20 cellular contexts compared by ENCODE assay signal in the genomic region with DNA sequence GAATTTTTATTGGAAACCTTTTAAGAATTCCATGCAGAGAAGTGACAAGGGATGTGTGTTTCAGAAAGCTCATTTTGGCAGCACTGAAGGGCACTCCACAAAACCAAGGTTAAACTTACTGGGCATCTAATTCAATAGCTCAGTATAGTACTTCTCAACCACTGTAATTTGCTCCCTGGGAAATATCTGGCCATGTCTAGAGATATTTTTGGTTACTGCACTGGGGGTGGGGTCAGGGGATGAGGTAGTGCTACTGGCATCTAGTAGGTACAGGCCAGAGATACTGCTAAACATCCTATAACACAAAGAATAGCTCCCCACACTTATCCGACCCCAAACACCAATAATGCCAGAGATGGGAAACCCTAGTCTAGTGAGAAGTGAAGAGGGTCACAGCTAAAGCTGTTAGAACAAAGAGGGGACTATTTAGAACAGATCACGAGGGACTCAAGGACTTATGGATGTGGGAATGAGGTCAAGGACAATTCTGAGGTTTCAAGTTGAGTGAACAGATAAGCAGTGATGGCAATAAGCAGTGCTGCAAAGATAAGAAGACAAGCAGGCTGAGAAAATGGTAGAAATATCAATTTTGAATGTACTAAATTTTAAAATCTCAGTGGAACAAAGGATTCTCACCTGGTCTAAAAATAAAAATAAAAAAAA. TPM values are rescaled to one million over a fixed set of nuclear protein-coding genes. Genes with fewer than 3 reads are reported as not detected.
DNase-seq lines count a peak whose midpoint lies in the region; ATAC-seq, FAIRE-seq and TF ChIP-seq lines count a peak whose summit lies in the region.
"Had no signal": no experiment of that assay in that cellular context is flagged by ENCODE, and none has a peak within 500 bp of the region (broad histone marks: within the 10 kb centered on the region; RNA-seq: fewer than 3 reads in every experiment).

No MANE protein-coding gene starts in this region.

- H2AFZ ChIP-seq in HepG2 (ENCODE audit: low read length) (no peak overlapping the region), trophoblast cell (ENCODE audit: insufficient read depth, low read length, poor library complexity) (no peak overlapping the region)
- H2AFZ ChIP-seq: PC-9 had no signal

- CTCF ChIA-PET in HepG2 (lab: Yijun Ruan, JAX; ENCODE audit: low intra/inter-chr PET ratio, low total read pairs) = no interaction called here

- no peak overlapping the region for H4K12ac ChIP-seq in trophoblast cell (ENCODE audit: low read depth, low read length)

- no peaks in the 10 kb centered on the region for H4K20me1 ChIP-seq in HepG2 (ENCODE audit: insufficient read depth, low read length)

- peaks cover 28% of the 10 kb centered on the region for H3K4me1 Mint-ChIP-seq in activated T-cell treated with anti-CD3 and anti-CD28 coated beads, Interleukin-2, amount 50 U/mL, for 24 hours (ENCODE audit: low read depth)
- peaks cover 20% of the 10 kb centered on the region for H3K4me1 Mint-ChIP-seq in brain

- H4K91ac ChIP-seq in trophoblast cell (ENCODE audit: low read depth, low read length) = peak overlapping the region; percentile 43

- H3K4me3 Mint-ChIP-seq in activated T-cell treated with anti-CD3 and anti-CD28 coated beads, Interleukin-2, amount 50 U/mL, for 24 hours = peak overlapping the region; percentile 11
- H3K4me3 Mint-ChIP-seq in brain = peak overlapping the region in 4 of 5 experiments; percentile 3 to 76 (median 36)

- intact Hi-C loops in HepG2 (cut with micrococcal nuclease; ENCODE audit: unreplicated experiment) (no loop called here), right lobe of liver (cut with DNase I) (no loop called here)

- no TSS peak for BruUV-seq in HepG2 (replicated peaks; lab: Mats Ljungman, UMichigan)

- H3K36me3 ChIP-seq in HepG2 (replicated peaks in 1 of 2; ENCODE audit: control insufficient read depth in 1 of 2, insufficient read depth in 2 of 2, low read length in 2 of 2) (peaks cover 9 to 54% of the 10 kb centered on the region in 2 experiments), right lobe of liver (peaks cover 0 to 52% (median 25%) of the 10 kb centered on the region in 4 donors), trophoblast cell (ENCODE audit: control insufficient read depth in 1 of 2, insufficient read depth in 2 of 2, low read length in 2 of 2) (peaks cover 10 to 19% of the 10 kb centered on the region in 2 experiments)

- DNase-seq in activated T-cell treated with anti-CD3 and anti-CD28 coated beads, Interleukin-2, amount 50 U/mL, for 24 hours = no peak
- DNase-seq in activated T-cell treated with anti-CD3 and anti-CD28 coated beads for 4 hours (no peak), HepG2 (ENCODE audit: low spot score) (peak; percentile 77), right lobe of liver (no peak), trophoblast cell (no peak)
- DNase-seq in stimulated activated CD8-positive, alpha-beta memory T cell treated with anti-CD3 and anti-CD28 coated beads, Interleukin-4, amount 100 ng/mL, for 48 hours = no peak
- DNase-seq: DMS53, MG63, NCI-H1105, NCI-H1694 treated with DMSO at 0.1 percent for 48 hours, NCI-H446, NCI-H748 treated with DMSO at 0.1 percent for 48 hours, PC-9 had no signal

- POLR2A ChIA-PET in HepG2 (lab: Yijun Ruan, JAX) = interaction anchor here (1.0 to 5.5 kb wide), 4 partner anchors 9 to 158 kb away, joined by 3 to 64 read pairs (median 4); no protein-coding TSS in a partner anchor

- in situ Hi-C loops in HepG2 (cut with HindIII; ENCODE audit: extremely low pct_ligation_motif_present, low pct_unique_long_range_greater_than_20kb) = no loop called here

- H3K27me3 ChIP-seq in HepG2 (ENCODE audit: control insufficient read depth in 1 of 2, insufficient read depth in 2 of 2, low read length in 2 of 2) (peaks cover 0 to 3% of the 10 kb centered on the region in 2 experiments; a peak in 1 of 5 replicates), right lobe of liver (no peaks in the 10 kb centered on the region), trophoblast cell (ENCODE audit: insufficient read depth, low read length) (no peaks in the 10 kb centered on the region)
- H3K27me3 ChIP-seq: MG63 had no signal

- H3K27ac ChIP-seq in HepG2 (ENCODE audit: extremely low read length, insufficient read depth, low read length) = peak overlapping the region; percentile 91
- no peak overlapping the region for H3K27ac ChIP-seq in right lobe of liver
- H3K27ac ChIP-seq in trophoblast cell (ENCODE audit: low read depth, low read length) = peak overlapping the region; percentile 72
- H3K27ac ChIP-seq: A549, C4-2B, HL-60, KMS-11, PC-9 had no signal

- no peak overlapping the region for H2AK5ac ChIP-seq in trophoblast cell (ENCODE audit: low read length)

- no peak for FAIRE-seq in HepG2 (lab: Jason Lieb, UNC)
- FAIRE-seq: A549, H54 had no signal

- H3K4ac ChIP-seq in trophoblast cell (ENCODE audit: low read depth, low read length) = no peak overlapping the region

- H3K9me3 Mint-ChIP-seq in activated T-cell treated with anti-CD3 and anti-CD28 coated beads, Interleukin-2, amount 50 U/mL, for 24 hours = no peaks in the 10 kb centered on the region
- no peaks in the 10 kb centered on the region for H3K9me3 Mint-ChIP-seq in brain

- H3K18ac ChIP-seq in trophoblast cell (ENCODE audit: low read length) = no peak overlapping the region

- TF ChIP-seq EP300 in HepG2 (IDR thresholded peaks at IDR 0.05; ENCODE audit: low read depth in 2 of 2, low read length in 2 of 2) (peak in 1 of 2 experiments; percentile 56; a peak in 1 of 4 replicates), HepG2 (CRISPR knock-in tag; IDR thresholded peaks at IDR 0.05; ENCODE audit: borderline replicate concordance) (no peak)

- WGBS in HepG2 (ENCODE audit: low lambda C conversion rate) = 28% methylated on average over 2 of the region's 2 CpGs
- WGBS in right lobe of liver (ENCODE audit: insufficient coverage, low coverage, low lambda C conversion rate, missing lambda C conversion rate) = 49% methylated on average over 2 of the region's 2 CpGs
- no CpG with 5 or more reads among the region's 2 CpGs for WGBS in trophoblast cell (ENCODE audit: extremely low coverage, insufficient coverage, insufficient read length)

- no peak for TF ChIP-seq RAD21 in HepG2 (CRISPR knock-in tag; IDR thresholded peaks at IDR 0.05)

- H3K4me3 ChIP-seq in HepG2 (replicated peaks in 1 of 3; ENCODE audit: insufficient read depth in 1 of 3, low read depth in 2 of 3, low read length in 3 of 3) (no peak overlapping the region), right lobe of liver (no peak overlapping the region), trophoblast cell (ENCODE audit: low read depth, low read length) (no peak overlapping the region)
- H3K4me3 ChIP-seq: A549, MG63, PC-9 had no signal

- no peak overlapping the region for H2BK120ac ChIP-seq in trophoblast cell (ENCODE audit: insufficient read depth, low read length, poor library complexity)

- peak overlapping the region; percentile 74 for H3K27ac Mint-ChIP-seq in activated T-cell treated with anti-CD3 and anti-CD28 coated beads, Interleukin-2, amount 50 U/mL, for 24 hours
- H3K27ac Mint-ChIP-seq in brain = no peak overlapping the region

- TF ChIP-seq POLR2A in HepG2 (IDR thresholded peaks at IDR 0.05; ENCODE audit: insufficient read depth in 1 of 2, low read depth in 2 of 2, low read length in 2 of 2) (no peak), right lobe of liver (IDR thresholded peaks at IDR 0.05) (no peak)

- no peak overlapping the region for H2BK12ac ChIP-seq in trophoblast cell (ENCODE audit: low read length)

- H3K23ac ChIP-seq in trophoblast cell (ENCODE audit: low read length) = no peak overlapping the region

- peaks cover 17% of the 10 kb centered on the region for H3K79me1 ChIP-seq in trophoblast cell (ENCODE audit: low read length)

- no peak overlapping the region for H3K14ac ChIP-seq in trophoblast cell (ENCODE audit: low read length)

- TF ChIP-seq CTCF in HepG2 (CRISPR knock-in tag; IDR thresholded peaks at IDR 0.05) (no peak), right lobe of liver (IDR thresholded peaks at IDR 0.05) (no peak), brain (conservative IDR thresholded peaks at IDR 0.05) (no peak)

- ATAC-seq in HepG2 (no peak; the same call in 2 of the 3 replicates), right lobe of liver (no peak), GM21381 (IDR thresholded peaks at IDR 0.05; ENCODE audit: unreplicated experiment) (no peak)
- ATAC-seq: A549 had no signal

- H3K4me1 ChIP-seq in HepG2 (ENCODE audit: insufficient read depth, low read length) (peaks cover 44% of the 10 kb centered on the region), right lobe of liver (peaks cover 0 to 21% (median 9%) of the 10 kb centered on the region in 4 donors), trophoblast cell (ENCODE audit: control insufficient read depth in 1 of 2, insufficient read depth in 2 of 2, low read length in 2 of 2) (peaks cover 8 to 20% of the 10 kb centered on the region in 2 experiments)

- no peak overlapping the region for H4K8ac ChIP-seq in trophoblast cell (ENCODE audit: low read depth, low read length)

- peaks cover 66% of the 10 kb centered on the region for H3K36me3 Mint-ChIP-seq in activated T-cell treated with anti-CD3 and anti-CD28 coated beads, Interleukin-2, amount 50 U/mL, for 24 hours (ENCODE audit: low read depth)
- H3K36me3 Mint-ChIP-seq in brain = peaks cover 48% of the 10 kb centered on the region

- H3K79me2 ChIP-seq in HepG2 (ENCODE audit: insufficient read depth, low read length) (peaks cover 51% of the 10 kb centered on the region), trophoblast cell (ENCODE audit: control insufficient read depth, insufficient read depth, low read length, poor library complexity) (peaks cover 6% of the 10 kb centered on the region)

- no peaks in the 10 kb centered on the region for H3K27me3 Mint-ChIP-seq in activated T-cell treated with anti-CD3 and anti-CD28 coated beads, Interleukin-2, amount 50 U/mL, for 24 hours
- H3K27me3 Mint-ChIP-seq in brain = peaks cover 7% of the 10 kb centered on the region

- H3K9ac ChIP-seq in HepG2 (ENCODE audit: insufficient read depth, low read depth, low read length) (no peak overlapping the region), trophoblast cell (ENCODE audit: low read length) (no peak overlapping the region)
- H3K9ac ChIP-seq: KMS-11 had no signal

- H3K9me3 ChIP-seq in HepG2 (ENCODE audit: low read length) (no peaks in the 10 kb centered on the region), right lobe of liver (no peaks in the 10 kb centered on the region), trophoblast cell (ENCODE audit: insufficient read depth, low read depth, low read length) (no peaks in the 10 kb centered on the region)
- H3K9me3 ChIP-seq: A549, MG63 had no signal

- H2BK5ac ChIP-seq in trophoblast cell (ENCODE audit: low read depth, low read length, poor library complexity) = peak overlapping the region; percentile 60

- H3K4me2 ChIP-seq in HepG2 (ENCODE audit: low read depth, low read length) (peak overlapping the region; percentile 39), trophoblast cell (ENCODE audit: low read length) (peak overlapping the region; percentile 26)
- H3K4me2 ChIP-seq: A549, KMS-11, PC-9 had no signal

RNA-seq across cellular contexts. Expression of gene MRPL46, which starts 3.2 kb away (rescaled TPM):
- total RNA-seq in HepG2 (2016; rRNA removed; fragmentation: Illumina TruSeq; extraction: Trizol) (79.2 and 107 TPM in 2 replicates), right lobe of liver (10 to 100 TPM; 25.4 to 38.4 (median 33.9) TPM)
- 21.2 and 24.6 TPM in 2 replicates for total RNA-seq in HepG2 (2016; cell fraction: cytosol; rRNA removed; fragmentation: Illumina TruSeq; extraction: Trizol; ENCODE audit: low read depth)
- 81.1 and 113 TPM in 2 replicates for total RNA-seq in HepG2 (2016; cell fraction: insoluble cytoplasmic fraction; rRNA removed; fragmentation: Illumina TruSeq; extraction: Trizol)
- 32.9 and 34.0 TPM in 2 replicates for total RNA-seq in HepG2 (2016; cell fraction: membrane; rRNA removed; fragmentation: Illumina TruSeq; extraction: Trizol)
- total RNA-seq in HepG2 (2016; cell fraction: nucleus; rRNA removed; fragmentation: Illumina TruSeq; extraction: Trizol) = 45.7 and 51.2 TPM in 2 replicates
- polyA plus RNA-seq in HepG2 (2011; rRNA removed) (56.1 and 62.9 TPM in 2 replicates), brain (ENCODE audit: insufficient read depth, low read depth, low replicate concordance) (21.8 TPM)
- polyA plus RNA-seq in HepG2 (2011; cell fraction: cytosol; rRNA removed) = 57.4 and 61.8 TPM in 2 replicates
- 24.5 and 29.6 TPM in 2 replicates for polyA plus RNA-seq in HepG2 (2011; cell fraction: nucleus; rRNA removed)
- 32.7 and 42.8 TPM in 2 replicates for polyA plus RNA-seq in HepG2 (2012)
- polyA plus RNA-seq in HepG2 (2016; cell fraction: cytosol; fragmentation: Illumina TruSeq; extraction: Trizol; ENCODE audit: low read depth) = 22.4 and 25.8 TPM in 2 replicates
- 125 and 140 TPM in 2 replicates for polyA plus RNA-seq in HepG2 (2016; cell fraction: insoluble cytoplasmic fraction; fragmentation: Illumina TruSeq; extraction: Trizol; ENCODE audit: low read depth)
- 25.7 and 27.3 TPM in 2 replicates for polyA plus RNA-seq in HepG2 (2016; cell fraction: membrane; fragmentation: Illumina TruSeq; extraction: Trizol; ENCODE audit: low read depth)
- polyA plus RNA-seq in HepG2 (2016; cell fraction: nucleus; fragmentation: Illumina TruSeq; extraction: Trizol; ENCODE audit: insufficient read depth, low read depth) = 63.3 and 65.5 TPM in 2 replicates
- polyA minus RNA-seq in HepG2 (2011; rRNA and poly(A)+ RNA removed; ENCODE audit: low replicate concordance) = 21.6 and 27.3 TPM in 2 replicates
- polyA minus RNA-seq in HepG2 (2011; cell fraction: cytosol; rRNA and poly(A)+ RNA removed) = 16.1 and 19.3 TPM in 2 replicates
- polyA minus RNA-seq in HepG2 (2011; cell fraction: nucleus; rRNA and poly(A)+ RNA removed) = 67.9 and 72.5 TPM in 2 replicates
- 34.0 and 34.5 TPM in 2 replicates for polyA plus RNA-seq in trophoblast cell (2013)

RNA-seq across cellular contexts. Expression of gene MRPS11, which starts 3.5 kb away (rescaled TPM):
- 72.7 and 94.1 TPM in 2 replicates for total RNA-seq in HepG2 (2016; rRNA removed; fragmentation: Illumina TruSeq; extraction: Trizol)
- 19.0 and 20.2 TPM in 2 replicates for total RNA-seq in HepG2 (2016; cell fraction: cytosol; rRNA removed; fragmentation: Illumina TruSeq; extraction: Trizol; ENCODE audit: low read depth)
- total RNA-seq in HepG2 (2016; cell fraction: insoluble cytoplasmic fraction; rRNA removed; fragmentation: Illumina TruSeq; extraction: Trizol) = 67.9 and 108 TPM in 2 replicates
- 28.8 and 34.1 TPM in 2 replicates for total RNA-seq in HepG2 (2016; cell fraction: membrane; rRNA removed; fragmentation: Illumina TruSeq; extraction: Trizol)
- total RNA-seq in HepG2 (2016; cell fraction: nucleus; rRNA removed; fragmentation: Illumina TruSeq; extraction: Trizol) = 24.0 and 28.9 TPM in 2 replicates
- 47.7 and 50.1 TPM in 2 replicates for polyA plus RNA-seq in HepG2 (2011; rRNA removed)
- 38.3 and 55.8 TPM in 2 replicates for polyA plus RNA-seq in HepG2 (2011; cell fraction: cytosol; rRNA removed)
- 21.1 and 26.9 TPM in 2 replicates for polyA plus RNA-seq in HepG2 (2011; cell fraction: nucleus; rRNA removed)
- polyA plus RNA-seq in HepG2 (2012) = 26.1 and 28.1 TPM in 2 replicates
- 23.1 and 24.6 TPM in 2 replicates for polyA plus RNA-seq in HepG2 (2016; cell fraction: cytosol; fragmentation: Illumina TruSeq; extraction: Trizol; ENCODE audit: low read depth)
- 91.7 and 98.8 TPM in 2 replicates for polyA plus RNA-seq in HepG2 (2016; cell fraction: insoluble cytoplasmic fraction; fragmentation: Illumina TruSeq; extraction: Trizol; ENCODE audit: low read depth)
- 27.7 and 28.0 TPM in 2 replicates for polyA plus RNA-seq in HepG2 (2016; cell fraction: membrane; fragmentation: Illumina TruSeq; extraction: Trizol; ENCODE audit: low read depth)
- polyA plus RNA-seq in HepG2 (2016; cell fraction: nucleus; fragmentation: Illumina TruSeq; extraction: Trizol; ENCODE audit: insufficient read depth, low read depth) = 53.6 and 59.8 TPM in 2 replicates
- polyA minus RNA-seq in HepG2 (2011; rRNA and poly(A)+ RNA removed; ENCODE audit: low replicate concordance) = 14.1 and 69.5 TPM in 2 replicates
- polyA minus RNA-seq in HepG2 (2011; cell fraction: cytosol; rRNA and poly(A)+ RNA removed) = 11.2 and 12.9 TPM in 2 replicates
- polyA minus RNA-seq in HepG2 (2011; cell fraction: nucleus; rRNA and poly(A)+ RNA removed) = 21.5 and 24.1 TPM in 2 replicates
- total RNA-seq in right lobe of liver = 10 to 100 TPM; 25.4 to 38.0 (median 32.7) TPM
- 68.4 TPM for polyA plus RNA-seq in brain (ENCODE audit: insufficient read depth, low read depth, low replicate concordance)
- 61.6 and 62.4 TPM in 2 replicates for polyA plus RNA-seq in trophoblast cell (2013)

Comparison
In these comparisons a context has a peak if more than half of its experiments do, and no peak if none do; other contexts are left out.
1. H3K27ac ChIP-seq: peak in HepG2 (single experiment) and trophoblast cell (single experiment); none in right lobe of liver (0 of 3).